ENCODE assay signal across 8 cellular contexts in genomic region chr9:84668204-84669007, GRCh38. TPM values are rescaled to one million over a fixed set of nuclear protein-coding genes. Genes with fewer than 3 reads are reported as not detected.
DNase-seq lines count a peak whose midpoint lies in the region; ATAC-seq and TF ChIP-seq lines count a peak whose summit lies in the region.

No MANE protein-coding gene starts in this region.

- H4K12ac ChIP-seq in trophoblast cell (ENCODE audit: low read depth, low read length), result no peak overlapping the region

- peak overlapping the region; percentile 90 for H3K4me2 ChIP-seq in trophoblast cell (ENCODE audit: low read length)

- no peaks in the 10 kb centered on the region for H3K79me1 ChIP-seq in trophoblast cell (ENCODE audit: low read length)

- H3K4me3 ChIP-seq in AG09309 (ENCODE audit: control insufficient read depth, low read depth, low read length), result peak overlapping the region; percentile 42
- H3K4me3 ChIP-seq in adipocyte (ENCODE audit: low read length), result peak overlapping the region; percentile 81
- peak overlapping the region; percentile 79 for H3K4me3 ChIP-seq in trophoblast cell (ENCODE audit: low read depth, low read length)

- H3K36me3 ChIP-seq in adipocyte (ENCODE audit: control insufficient read depth, insufficient read depth, low read length, severe bottlenecking), result no peaks in the 10 kb centered on the region
- no peaks in the 10 kb centered on the region for H3K36me3 ChIP-seq in trophoblast cell (ENCODE audit: control insufficient read depth in 1 of 2, insufficient read depth in 2 of 2, low read length in 2 of 2)

- H3K9me3 ChIP-seq in adipocyte (ENCODE audit: control insufficient read depth, low read length) (peaks cover 5% of the 10 kb centered on the region), trophoblast cell (ENCODE audit: insufficient read depth, low read depth, low read length) (peaks cover 3% of the 10 kb centered on the region)

- no peak overlapping the region for H2AK5ac ChIP-seq in trophoblast cell (ENCODE audit: low read length)

- H2AFZ ChIP-seq in trophoblast cell (ENCODE audit: insufficient read depth, low read length, poor library complexity), result peak overlapping the region; percentile 17

- no peak overlapping the region for H3K27ac ChIP-seq in trophoblast cell (ENCODE audit: low read depth, low read length)

- whole genome bisulfite sequencing in trophoblast cell (ENCODE audit: extremely low coverage, insufficient coverage, insufficient read length), result no CpG with 5 or more reads among the region's 76 CpGs

- H3K23ac ChIP-seq in trophoblast cell (ENCODE audit: low read length), result no peak overlapping the region

- DNase-seq in AG09309 (ENCODE audit: low read depth) (no peak), NCI-H526 (lab: John Stamatoyannopoulos, UW) (peak; percentile 69 to 92), adipocyte (ENCODE audit: low read depth) (peak; percentile 62), left cardiac atrium (peak; percentile 81), trophoblast cell (peak; percentile 71 to 84), HCEC 1CT (no peak)

- H3K18ac ChIP-seq in trophoblast cell (ENCODE audit: low read length), result no peak overlapping the region

- intact Hi-C loops in left cardiac atrium (cut with DNase I), result loop anchor here in 1 of 2 donors (2.0 to 10.0 kb wide), 3 partner anchors 266 to 476 kb away; no protein-coding TSS in a partner anchor

- H3K4ac ChIP-seq in trophoblast cell (ENCODE audit: low read depth, low read length), result no peak overlapping the region

- ATAC-seq in GM18858 (IDR thresholded peaks at IDR 0.05; ENCODE audit: unreplicated experiment) (peak; percentile 50), HG03097 (IDR thresholded peaks at IDR 0.05; ENCODE audit: low FRiP score, unreplicated experiment) (peak; percentile 83), left cardiac atrium (peak; percentile 89 to 90)

- H4K91ac ChIP-seq in trophoblast cell (ENCODE audit: low read depth, low read length), result no peak overlapping the region

- peak; percentile 55 for TF ChIP-seq CTCF in AG09309 (IDR thresholded peaks at IDR 0.05; ENCODE audit: control insufficient read depth, insufficient read depth, low read depth, low read length, missing control alignments)

- H2BK120ac ChIP-seq in trophoblast cell (ENCODE audit: insufficient read depth, low read length, poor library complexity), result no peak overlapping the region

- H3K14ac ChIP-seq in trophoblast cell (ENCODE audit: low read length), result no peak overlapping the region

- H3K27me3 ChIP-seq in adipocyte (replicated peaks; ENCODE audit: control insufficient read depth, insufficient read depth, low read length) (peaks cover 29% of the 10 kb centered on the region), trophoblast cell (ENCODE audit: insufficient read depth, low read length) (peaks cover 22% of the 10 kb centered on the region)

- no peaks in the 10 kb centered on the region for H3K79me2 ChIP-seq in trophoblast cell (ENCODE audit: control insufficient read depth, insufficient read depth, low read length, poor library complexity)

- H3K9ac ChIP-seq in adipocyte (ENCODE audit: low read length), result peak overlapping the region; percentile 46
- H3K9ac ChIP-seq in trophoblast cell (ENCODE audit: low read length), result no peak overlapping the region

- H2BK5ac ChIP-seq in trophoblast cell (ENCODE audit: low read depth, low read length, poor library complexity), result no peak overlapping the region

- H4K8ac ChIP-seq in trophoblast cell (ENCODE audit: low read depth, low read length), result no peak overlapping the region

- H3K4me1 ChIP-seq in adipocyte (ENCODE audit: control insufficient read depth, insufficient read depth, low read length), result peaks cover 12% of the 10 kb centered on the region
- H3K4me1 ChIP-seq in trophoblast cell (ENCODE audit: control insufficient read depth in 1 of 2, insufficient read depth in 2 of 2, low read length in 2 of 2), result peaks cover 11 to 26% of the 10 kb centered on the region in 2 experiments

- no peak overlapping the region for H2BK12ac ChIP-seq in trophoblast cell (ENCODE audit: low read length)

RNA-seq across cellular contexts. Expression of gene NTRK2, which starts 1.1 kb away (rescaled TPM):
- total RNA-seq in left cardiac atrium, result 10 to 100 TPM; 20.6 to 38.2 TPM
- 3.9 and 4.9 TPM in 2 replicates for polyA plus RNA-seq in trophoblast cell (2013)

Comparison
In these comparisons a context has a peak if more than half of its experiments do, and no peak if none do; other contexts are left out.
1. DNase-seq: peak in NCI-H526 (2 of 2), adipocyte (single experiment), left cardiac atrium (single experiment) and trophoblast cell (2 of 2); none in AG09309 (single experiment) and HCEC 1CT (single experiment).
2. Peak in every context shown above with its lines, with median percentiles within 50 percentile points of each other: H3K4me3 ChIP-seq and ATAC-seq.